ENCODE assay signal across 21 cellular contexts in genomic region chr22:30393322-30393680, GRCh38. TPM values are rescaled to one million over a fixed set of nuclear protein-coding genes. Genes with fewer than 3 reads are reported as not detected.
DNase-seq lines count a peak whose midpoint lies in the region; ATAC-seq and TF ChIP-seq lines count a peak whose summit lies in the region.
"Had no signal": no experiment of that assay in that cellular context is flagged by ENCODE, and none has a peak within 500 bp of the region (broad histone marks: within the 10 kb centered on the region; RNA-seq: fewer than 3 reads in every experiment).

No MANE protein-coding gene starts in this region.

- DNase-seq in CD4-positive, alpha-beta memory T cell: no peak
- DNase-seq in Karpas-422 (no peak), sigmoid colon (no peak), midbrain (lab: John Stamatoyannopoulos, UW) (no peak)
- no peak for DNase-seq in activated naive CD8-positive, alpha-beta T cell treated with anti-CD3 and anti-CD28 coated beads, Interleukin-2, amount 50 U/mL, for 24 hours
- DNase-seq in naive thymus-derived CD8-positive, alpha-beta T cell: no peak
- DNase-seq: activated naive CD4-positive, alpha-beta T cell treated with Interleukin-2 at 50 U/mL for 16 hours; effector CD8-positive, alpha-beta T cell; gastrocnemius medialis; HCEC 1CT; kidney glomerular epithelial cell; NCI-H1417 treated with DMSO at 0.1 percent for 48 hours; NCI-H510A treated with DMSO at 0.1 percent for 48 hours; small intestine; stimulated activated naive CD4-positive, alpha-beta T cell treated with Interleukin-2 at 50 U/mL for 16 hours had no signal

- no peaks in the 10 kb centered on the region for H3K9me2 ChIP-seq in Karpas-422 (replicated peaks; ENCODE audit: insufficient read depth, low read length)

- CTCF ChIA-PET in CD4-positive, alpha-beta memory T cell (lab: Charles Lee; ENCODE audit: partially characterized antibody): interaction anchor here (0.6 to 16.0 kb wide), 4 partner anchors 12 to 112 kb away, joined by 3 to 194 read pairs (median 14); partner anchors contain the start of gene MTFP1

- H4K20me1 ChIP-seq in Karpas-422 (ENCODE audit: insufficient read depth, low read depth, low read length): no peaks in the 10 kb centered on the region

- no peaks in the 10 kb centered on the region for H3K9me3 Mint-ChIP-seq in CD4-positive, alpha-beta memory T cell
- no peaks in the 10 kb centered on the region for H3K9me3 Mint-ChIP-seq in activated naive CD8-positive, alpha-beta T cell treated with anti-CD3 and anti-CD28 coated beads, Interleukin-2, amount 50 U/mL, for 24 hours
- H3K9me3 Mint-ChIP-seq in naive thymus-derived CD8-positive, alpha-beta T cell: no peaks in the 10 kb centered on the region

- peaks cover 12 to 35% (median 24%) of the 10 kb centered on the region in 4 donors for H3K4me1 Mint-ChIP-seq in CD4-positive, alpha-beta memory T cell
- H3K4me1 Mint-ChIP-seq in activated naive CD8-positive, alpha-beta T cell treated with anti-CD3 and anti-CD28 coated beads, Interleukin-2, amount 50 U/mL, for 24 hours: peaks cover 60% of the 10 kb centered on the region
- peaks cover 24 to 58% (median 53%) of the 10 kb centered on the region in 4 donors for H3K4me1 Mint-ChIP-seq in naive thymus-derived CD8-positive, alpha-beta T cell

- H3K27me3 Mint-ChIP-seq in CD4-positive, alpha-beta memory T cell: peaks cover 0 to 2% of the 10 kb centered on the region in 2 donors
- no peaks in the 10 kb centered on the region for H3K27me3 Mint-ChIP-seq in activated naive CD8-positive, alpha-beta T cell treated with anti-CD3 and anti-CD28 coated beads, Interleukin-2, amount 50 U/mL, for 24 hours
- H3K27me3 Mint-ChIP-seq in naive thymus-derived CD8-positive, alpha-beta T cell: peaks cover 0 to 2% (median 0%) of the 10 kb centered on the region in 5 donors

- POLR2A ChIA-PET in CD4-positive, alpha-beta memory T cell (lab: Charles Lee; ENCODE audit: partially characterized antibody): interaction anchor here (1.4 to 4.7 kb wide), 2 partner anchors 32 to 104 kb away, joined by 7 to 41 read pairs; partner anchors contain the start of genes CASTOR1 and MTFP1
- POLR2A ChIA-PET in naive thymus-derived CD8-positive, alpha-beta T cell (lab: Charles Lee): interaction anchor here (1.7 to 14.3 kb wide), 5 partner anchors 31 to 105 kb away, joined by 4 to 198 read pairs (median 20); partner anchors contain the start of genes CASTOR1 and MTFP1

- H3K79me2 ChIP-seq in Karpas-422 (ENCODE audit: low read length): peaks cover 13% of the 10 kb centered on the region

- intact Hi-C loops in CD4-positive, alpha-beta memory T cell (cut with micrococcal nuclease): no loop called here
- intact Hi-C loops in sigmoid colon (cut with DNase I): no loop called here

- peaks cover 24% of the 10 kb centered on the region for H3K4me1 ChIP-seq in CD4-positive, alpha-beta memory T cell (ENCODE audit: insufficient read depth, low read length)
- H3K4me1 ChIP-seq in Karpas-422 (ENCODE audit: low read length) (peaks cover 49% of the 10 kb centered on the region), sigmoid colon (peaks cover 0 to 23% (median 21%) of the 10 kb centered on the region in 4 donors)

- 85 to 86% methylated on average over 7 of the region's 7 CpGs for WGBS in sigmoid colon, 2 donors

- no peak for TF ChIP-seq CTCF in sigmoid colon (IDR thresholded peaks at IDR 0.05)

- no peak for TF ChIP-seq EP300 in sigmoid colon (IDR thresholded peaks at IDR 0.05)

- peak overlapping the region; percentile 65 for H3K4me2 ChIP-seq in Karpas-422 (ENCODE audit: low read depth, low read length, poor library complexity, severe bottlenecking)

- H3K9me3 ChIP-seq in CD4-positive, alpha-beta memory T cell (ENCODE audit: control insufficient read depth in 1 of 2, low read length in 2 of 2): no peaks in the 10 kb centered on the region
- no peaks in the 10 kb centered on the region for H3K9me3 ChIP-seq in Karpas-422 (ENCODE audit: low read length)
- H3K9me3 ChIP-seq in sigmoid colon: no peaks in the 10 kb centered on the region
- H3K9me3 ChIP-seq: ascending aorta, gastrocnemius medialis, tibial nerve had no signal

- H3K36me3 ChIP-seq in CD4-positive, alpha-beta memory T cell (ENCODE audit: insufficient read depth, low read length): no peaks in the 10 kb centered on the region
- H3K36me3 ChIP-seq in Karpas-422 (ENCODE audit: insufficient read depth, low read length): no peaks in the 10 kb centered on the region
- H3K36me3 ChIP-seq in sigmoid colon: no peaks in the 10 kb centered on the region
- H3K36me3 ChIP-seq: ascending aorta, gastrocnemius medialis, tibial nerve had no signal

- TF ChIP-seq POLR2A in sigmoid colon (IDR thresholded peaks at IDR 0.05): no peak

- H3K27ac Mint-ChIP-seq in CD4-positive, alpha-beta memory T cell: peak overlapping the region in 4 of 7 donors; percentile 38 to 89 (median 73)
- peak overlapping the region; percentile 69 for H3K27ac Mint-ChIP-seq in activated naive CD8-positive, alpha-beta T cell treated with anti-CD3 and anti-CD28 coated beads, Interleukin-2, amount 50 U/mL, for 24 hours
- H3K27ac Mint-ChIP-seq in naive thymus-derived CD8-positive, alpha-beta T cell: peak overlapping the region in 9 of 10 donors; percentile 44 to 98 (median 90)
- H3K27ac Mint-ChIP-seq: mesothelial cell of epicardium had no signal

- H3K9ac ChIP-seq in Karpas-422 (ENCODE audit: low read length): peak overlapping the region; percentile 72

- H3K4me3 ChIP-seq in CD4-positive, alpha-beta memory T cell (ENCODE audit: low read length in 2 of 2): no peak overlapping the region
- peak overlapping the region; percentile 52 for H3K4me3 ChIP-seq in Karpas-422 (ENCODE audit: low read length)
- no peak overlapping the region for H3K4me3 ChIP-seq in sigmoid colon
- H3K4me3 ChIP-seq: ascending aorta, gastrocnemius medialis, tibial nerve had no signal

- peak overlapping the region; percentile 76; the same call in 1 of the 2 replicates for H2AFZ ChIP-seq in Karpas-422 (ENCODE audit: low read length)

- H3K27me3 ChIP-seq in CD4-positive, alpha-beta memory T cell (ENCODE audit: insufficient read depth, low read length): no peaks in the 10 kb centered on the region
- H3K27me3 ChIP-seq in Karpas-422 (ENCODE audit: low read length) (no peaks in the 10 kb centered on the region), sigmoid colon (no peaks in the 10 kb centered on the region)
- H3K27me3 ChIP-seq: ascending aorta had no signal

- no peak overlapping the region for H3K27ac ChIP-seq in CD4-positive, alpha-beta memory T cell (ENCODE audit: low read depth, low read length)
- H3K27ac ChIP-seq in Karpas-422 (ENCODE audit: low read length) (peak overlapping the region; percentile 90), sigmoid colon (no peak overlapping the region)
- H3K27ac ChIP-seq: ascending aorta, gastrocnemius medialis, tibial nerve had no signal

- no peak for ATAC-seq in activated naive CD8-positive, alpha-beta T cell treated with anti-CD3 and anti-CD28 coated beads, Interleukin-2, amount 50 U/mL, for 24 hours
- no peak for ATAC-seq in naive thymus-derived CD8-positive, alpha-beta T cell
- no peak for ATAC-seq in HG03565 (IDR thresholded peaks at IDR 0.05; ENCODE audit: unreplicated experiment)
- no peak for ATAC-seq in GM18517 (IDR thresholded peaks at IDR 0.05; ENCODE audit: unreplicated experiment)
- ATAC-seq: esophagus mucosa, gastrocnemius medialis had no signal

- H3K36me3 Mint-ChIP-seq in CD4-positive, alpha-beta memory T cell: peaks cover 0 to 2% of the 10 kb centered on the region in 2 donors
- H3K36me3 Mint-ChIP-seq in activated naive CD8-positive, alpha-beta T cell treated with anti-CD3 and anti-CD28 coated beads, Interleukin-2, amount 50 U/mL, for 24 hours (ENCODE audit: low read depth): no peaks in the 10 kb centered on the region
- no peaks in the 10 kb centered on the region for H3K36me3 Mint-ChIP-seq in naive thymus-derived CD8-positive, alpha-beta T cell
- H3K36me3 Mint-ChIP-seq: mesothelial cell of epicardium had no signal

- no peak overlapping the region for H3K4me3 Mint-ChIP-seq in CD4-positive, alpha-beta memory T cell
- no peak overlapping the region for H3K4me3 Mint-ChIP-seq in activated naive CD8-positive, alpha-beta T cell treated with anti-CD3 and anti-CD28 coated beads, Interleukin-2, amount 50 U/mL, for 24 hours
- peak overlapping the region in 4 of 10 donors; percentile 34 to 66 (median 44) for H3K4me3 Mint-ChIP-seq in naive thymus-derived CD8-positive, alpha-beta T cell
- H3K4me3 Mint-ChIP-seq: mesothelial cell of epicardium had no signal

RNA-seq across cellular contexts. Expression of gene SEC14L2, which starts 3.5 kb away (rescaled TPM):
- total RNA-seq in CD4-positive, alpha-beta memory T cell: 1 to 10 TPM; 6.0 to 8.6 TPM
- polyA plus RNA-seq in CD4-positive, alpha-beta memory T cell: 10 to 100 TPM in 1 of 2 donors, 1 to 10 TPM in 1; 9.7 to 13.8 TPM
- total RNA-seq in Karpas-422 (2014; rRNA removed; shearing (Covaris generic); ENCODE audit: low replicate concordance): 8.4 and 11.6 TPM in 2 replicates
- 10 to 100 TPM; 17.8 to 19.9 TPM for total RNA-seq in naive thymus-derived CD8-positive, alpha-beta T cell
- 10 to 100 TPM; 16.8 to 25.9 (median 22.5) TPM for polyA plus RNA-seq in naive thymus-derived CD8-positive, alpha-beta T cell
- 10 to 100 TPM in 2 of 4 donors, 1 to 10 TPM in 2; 4.7 to 12.1 (median 7.8) TPM for total RNA-seq in sigmoid colon
- polyA plus RNA-seq in sigmoid colon: 1 to 10 TPM; 2.4 to 6.3 (median 5.5) TPM

RNA-seq across cellular contexts. Expression of gene RNF215, which starts 6.1 kb away (rescaled TPM):
- 1 to 10 TPM; 6.1 to 6.6 TPM for total RNA-seq in CD4-positive, alpha-beta memory T cell
- under 1 TPM; 0.29 to 0.53 TPM for polyA plus RNA-seq in CD4-positive, alpha-beta memory T cell
- total RNA-seq in Karpas-422 (2014; rRNA removed; shearing (Covaris generic); ENCODE audit: low replicate concordance): 4.0 and 16.9 TPM in 2 replicates
- 1 to 10 TPM; 5.6 to 6.2 TPM for total RNA-seq in naive thymus-derived CD8-positive, alpha-beta T cell
- polyA plus RNA-seq in naive thymus-derived CD8-positive, alpha-beta T cell: under 1 TPM; 0.14 to 0.44 (median 0.39) TPM
- 10 to 100 TPM; 12.2 to 21.6 (median 13.0) TPM for total RNA-seq in sigmoid colon
- 1 to 10 TPM in 2 of 3 donors, under 1 TPM in 1; 0.92 to 7.1 (median 1.8) TPM for polyA plus RNA-seq in sigmoid colon

RNA-seq across cellular contexts. Expression of gene MTFP1, which starts 32.3 kb away (rescaled TPM):
- total RNA-seq in CD4-positive, alpha-beta memory T cell: 10 to 100 TPM; 13.5 to 15.7 TPM
- polyA plus RNA-seq in CD4-positive, alpha-beta memory T cell: 10 to 100 TPM; 31.1 to 47.4 TPM
- 69.4 and 120 TPM in 2 replicates for total RNA-seq in Karpas-422 (2014; rRNA removed; shearing (Covaris generic); ENCODE audit: low replicate concordance)
- 10 to 100 TPM; 15.8 to 18.0 TPM for total RNA-seq in naive thymus-derived CD8-positive, alpha-beta T cell
- 10 to 100 TPM; 42.3 to 53.5 (median 50.0) TPM for polyA plus RNA-seq in naive thymus-derived CD8-positive, alpha-beta T cell
- 1 to 10 TPM; 2.9 to 7.1 (median 4.8) TPM for total RNA-seq in sigmoid colon
- polyA plus RNA-seq in sigmoid colon: 10 to 100 TPM; 21.0 to 38.5 (median 31.2) TPM

RNA-seq across cellular contexts. Expression of gene CCDC157, which starts 36.5 kb away (rescaled TPM):
- 1 to 10 TPM; 2.1 to 3.0 TPM for total RNA-seq in CD4-positive, alpha-beta memory T cell
- polyA plus RNA-seq in CD4-positive, alpha-beta memory T cell: 1 to 10 TPM in 1 of 2 donors, under 1 TPM in 1; 0.38 to 3.9 TPM
- 0.69 and 0.82 TPM in 2 replicates for total RNA-seq in Karpas-422 (2014; rRNA removed; shearing (Covaris generic); ENCODE audit: low replicate concordance)
- 1 to 10 TPM; 2.8 to 4.1 TPM for total RNA-seq in naive thymus-derived CD8-positive, alpha-beta T cell
- 1 to 10 TPM in 2 of 3 donors, under 1 TPM in 1; 0.66 to 2.5 (median 1.1) TPM for polyA plus RNA-seq in naive thymus-derived CD8-positive, alpha-beta T cell
- total RNA-seq in sigmoid colon: 1 to 10 TPM in 3 of 4 donors, under 1 TPM in 1; 0.83 to 2.0 (median 1.7) TPM
- polyA plus RNA-seq in sigmoid colon: 1 to 10 TPM; 1.2 to 1.8 (median 1.6) TPM

RNA-seq across cellular contexts. Expression of gene SF3A1, which starts 36.6 kb away (rescaled TPM):
- 100 to 1,000 TPM; 279 to 301 TPM for total RNA-seq in CD4-positive, alpha-beta memory T cell
- polyA plus RNA-seq in CD4-positive, alpha-beta memory T cell: 100 to 1,000 TPM in 1 of 2 donors, 10 to 100 TPM in 1; 44.0 to 155 TPM
- 79.0 and 111 TPM in 2 replicates for total RNA-seq in Karpas-422 (2014; rRNA removed; shearing (Covaris generic); ENCODE audit: low replicate concordance)
- 100 to 1,000 TPM; 313 to 314 TPM for total RNA-seq in naive thymus-derived CD8-positive, alpha-beta T cell
- polyA plus RNA-seq in naive thymus-derived CD8-positive, alpha-beta T cell: 100 to 1,000 TPM in 1 of 3 donors, 10 to 100 TPM in 2; 66.5 to 119 (median 99.8) TPM
- total RNA-seq in sigmoid colon: 10 to 100 TPM; 24.2 to 61.5 (median 33.5) TPM
- 10 to 100 TPM; 17.4 to 41.2 (median 21.3) TPM for polyA plus RNA-seq in sigmoid colon
